In the genomic region with DNA sequence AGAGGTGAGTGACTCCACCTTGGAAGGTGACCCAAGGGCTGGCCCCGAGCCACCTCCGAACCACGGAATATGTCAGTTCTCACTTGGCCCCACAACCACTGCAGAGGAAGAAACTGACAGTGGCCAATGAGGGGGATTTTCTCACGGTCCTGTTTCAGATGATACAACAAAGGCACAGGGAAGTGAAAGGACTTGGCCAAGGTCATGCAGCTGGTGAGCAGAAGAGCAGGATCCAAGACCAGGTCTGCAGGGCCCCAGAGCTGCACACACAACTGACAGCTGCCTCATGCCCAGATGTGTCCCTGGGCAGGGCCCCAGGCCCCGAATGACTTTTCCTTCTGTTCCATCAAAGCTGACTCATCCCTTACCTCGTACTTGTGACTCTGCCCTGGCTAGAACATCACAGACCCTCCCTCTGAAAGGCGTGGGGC, we compare ENCODE assay signal across 8 cellular contexts. TPM values are rescaled to one million over a fixed set of nuclear protein-coding genes. Genes with fewer than 3 reads are reported as not detected.
DNase-seq lines count a peak whose midpoint lies in the region; ATAC-seq and TF ChIP-seq lines count a peak whose summit lies in the region.

No MANE protein-coding gene starts in this region.

- H3K27ac Mint-ChIP-seq in naive thymus-derived CD8-positive, alpha-beta T cell, result peak overlapping the region in 1 of 10 donors; percentile 10

- intact Hi-C loops in left ventricle myocardium inferior (cut with micrococcal nuclease), result no loop called here
- intact Hi-C loops in Right ventricle myocardium inferior (cut with DNase I), result no loop called here
- intact Hi-C loops in transverse colon (cut with DNase I; ENCODE audit: low total_unique reads), result no loop called here

- H3K36me3 ChIP-seq in left ventricle myocardium inferior (peaks cover 61% of the 10 kb centered on the region), transverse colon (peaks cover 0 to 33% (median 11%) of the 10 kb centered on the region in 4 donors)

- H3K4me1 Mint-ChIP-seq in naive thymus-derived CD8-positive, alpha-beta T cell, result peaks cover 19 to 32% (median 25%) of the 10 kb centered on the region in 4 donors

- peaks cover 45% of the 10 kb centered on the region for H3K4me1 ChIP-seq in left ventricle myocardium inferior
- peaks cover 4 to 31% (median 28%) of the 10 kb centered on the region in 4 donors for H3K4me1 ChIP-seq in transverse colon

- TF ChIP-seq EP300 in transverse colon (IDR thresholded peaks at IDR 0.05; ENCODE audit: low read depth), result no peak

- 57 to 100% methylated on average over 1 to 7 of the region's 7 CpGs for WGBS in transverse colon (ENCODE audit: low coverage in 1 of 2), 2 donors

- H3K4me3 Mint-ChIP-seq in naive thymus-derived CD8-positive, alpha-beta T cell, result no peak overlapping the region

- H3K4me3 ChIP-seq in left ventricle myocardium inferior (no peak overlapping the region), coronary artery (no peak overlapping the region), transverse colon (no peak overlapping the region)

- H3K27me3 ChIP-seq in left ventricle myocardium inferior (ENCODE audit: low read depth) (no peaks in the 10 kb centered on the region), transverse colon (no peaks in the 10 kb centered on the region)

- H3K9me3 ChIP-seq in left ventricle myocardium inferior (replicated peaks) (no peaks in the 10 kb centered on the region), transverse colon (no peaks in the 10 kb centered on the region)

- ATAC-seq in Right ventricle myocardium inferior (no peak), HG03196 (IDR thresholded peaks at IDR 0.05; ENCODE audit: unreplicated experiment) (peak; percentile 44)
- no peak for ATAC-seq in naive thymus-derived CD8-positive, alpha-beta T cell

- no peak for TF ChIP-seq CTCF in left ventricle myocardium inferior (IDR thresholded peaks at IDR 0.05; ENCODE audit: borderline replicate concordance)
- TF ChIP-seq CTCF in coronary artery (IDR thresholded peaks at IDR 0.05), result no peak
- TF ChIP-seq CTCF in transverse colon (IDR thresholded peaks at IDR 0.05), result no peak

- POLR2A ChIA-PET in naive thymus-derived CD8-positive, alpha-beta T cell (lab: Charles Lee), result interaction anchor here (0.5 to 4.3 kb wide), 5 partner anchors 18 to 418 kb away, joined by 3 to 59 read pairs (median 3); a partner anchor contains a TSS

- no peaks in the 10 kb centered on the region for H3K9me3 Mint-ChIP-seq in naive thymus-derived CD8-positive, alpha-beta T cell

- in situ Hi-C loops in transverse colon (cut with MboI; ENCODE audit: low pct_ligation_motif_present in 1 of 4, low pct_unique_long_range_greater_than_20kb in 1 of 4, low sequenced_read_pairs in 3 of 4), result no loop called here

- TF ChIP-seq POLR2A in transverse colon (IDR thresholded peaks at IDR 0.05), result no peak

- H3K27me3 Mint-ChIP-seq in naive thymus-derived CD8-positive, alpha-beta T cell, result no peaks in the 10 kb centered on the region

- DNase-seq in left ventricle myocardium inferior (no peak), Right ventricle myocardium inferior (ENCODE audit: missing footprints) (no peak), coronary artery (ENCODE audit: low spot score) (no peak), transverse colon (no peak), HuH-7.5 (ENCODE audit: low spot score) (no peak), DMS53 treated with DMSO at 0.1 percent for 48 hours (lab: John Stamatoyannopoulos, UW; ENCODE audit: unreplicated experiment) (no peak)
- no peak for DNase-seq in naive thymus-derived CD8-positive, alpha-beta T cell

- H3K36me3 Mint-ChIP-seq in naive thymus-derived CD8-positive, alpha-beta T cell, result peaks cover 0 to 45% (median 13%) of the 10 kb centered on the region in 3 donors

- H3K27ac ChIP-seq in left ventricle myocardium inferior (replicated peaks), result peak overlapping the region; percentile 64
- H3K27ac ChIP-seq in coronary artery, result peak overlapping the region; percentile 76 to 91
- peak overlapping the region; percentile 57 to 75 (median 64) for H3K27ac ChIP-seq in transverse colon

RNA-seq across cellular contexts. Expression of a gene that starts 25.8 kb away (rescaled TPM):
- total RNA-seq in left ventricle myocardium inferior (10.6 TPM), Right ventricle myocardium inferior (10.9 TPM), transverse colon (10 to 100 TPM in 3 of 4 donors, 1 to 10 TPM in 1; 4.4 to 24.8 (median 10.4) TPM)
- total RNA-seq in naive thymus-derived CD8-positive, alpha-beta T cell, result 1 to 10 TPM; 1.2 to 1.6 TPM
- polyA plus RNA-seq in naive thymus-derived CD8-positive, alpha-beta T cell, result 1 to 10 TPM in 1 of 3 donors, under 1 TPM in 2; 0.16 to 2.4 (median 0.43) TPM

RNA-seq across cellular contexts. Expression of a gene that starts 36.5 kb away (rescaled TPM):
- total RNA-seq in left ventricle myocardium inferior (69.8 TPM), Right ventricle myocardium inferior (77.9 TPM), transverse colon (100 to 1,000 TPM in 1 of 4 donors, 10 to 100 TPM in 3; 34.0 to 154 (median 44.3) TPM)
- total RNA-seq in naive thymus-derived CD8-positive, alpha-beta T cell, result 10 to 100 TPM; 46.2 to 47.8 TPM
- 10 to 100 TPM; 21.6 to 31.7 (median 23.6) TPM for polyA plus RNA-seq in naive thymus-derived CD8-positive, alpha-beta T cell

RNA-seq across cellular contexts. Expression of a gene that starts 43.1 kb away (rescaled TPM):
- total RNA-seq in left ventricle myocardium inferior (1.9 TPM), Right ventricle myocardium inferior (1.6 TPM), transverse colon (100 to 1,000 TPM in 1 of 4 donors, 10 to 100 TPM in 3; 12.7 to 143 (median 15.9) TPM)
- 1 to 10 TPM; 2.6 to 2.7 TPM for total RNA-seq in naive thymus-derived CD8-positive, alpha-beta T cell
- polyA plus RNA-seq in naive thymus-derived CD8-positive, alpha-beta T cell, result under 1 TPM in 2 of 3 donors, not detected in 1; 0.19 to 0.35 TPM

RNA-seq across cellular contexts. Expression of a gene that starts 48.5 kb away (rescaled TPM):
- total RNA-seq in left ventricle myocardium inferior, result 53.6 TPM
- 59.3 TPM for total RNA-seq in Right ventricle myocardium inferior
- 10 to 100 TPM in 3 of 4 donors, not detected in 1; 25.4 to 59.8 (median 32.9) TPM for total RNA-seq in transverse colon
- 10 to 100 TPM; 40.8 to 47.1 TPM for total RNA-seq in naive thymus-derived CD8-positive, alpha-beta T cell
- 100 to 1,000 TPM; 118 to 122 (median 121) TPM for polyA plus RNA-seq in naive thymus-derived CD8-positive, alpha-beta T cell
